In genomic region chr17:40376541-40376940, GRCh38 we compare ENCODE assay signal across 1 cellular context.
TF ChIP-seq lines count a peak whose summit lies in the region.

No MANE protein-coding gene starts in this region.

TF ChIP-seq in K562, 482 proteins besides CTCF, POLR2A, EP300 and RAD21:
- TF ChIP-seq ZNF316 (IDR thresholded peaks at IDR 0.05) (peak; percentile 29; the same call in 1 of the 2 replicates), NFYB (IDR thresholded peaks at IDR 0.05; ENCODE audit: extremely low read depth, insufficient read length) (peak; percentile 58), RBM25 (IDR thresholded peaks at IDR 0.05; ENCODE audit: low read depth, low read length, severe bottlenecking) (peak; percentile 21)
TF ChIP-seq in K562: peak in this region for 3; not testable (repeated sequence) for 479.
